Comparison of ENCODE assay signal across 1 cellular context in the genomic region with DNA sequence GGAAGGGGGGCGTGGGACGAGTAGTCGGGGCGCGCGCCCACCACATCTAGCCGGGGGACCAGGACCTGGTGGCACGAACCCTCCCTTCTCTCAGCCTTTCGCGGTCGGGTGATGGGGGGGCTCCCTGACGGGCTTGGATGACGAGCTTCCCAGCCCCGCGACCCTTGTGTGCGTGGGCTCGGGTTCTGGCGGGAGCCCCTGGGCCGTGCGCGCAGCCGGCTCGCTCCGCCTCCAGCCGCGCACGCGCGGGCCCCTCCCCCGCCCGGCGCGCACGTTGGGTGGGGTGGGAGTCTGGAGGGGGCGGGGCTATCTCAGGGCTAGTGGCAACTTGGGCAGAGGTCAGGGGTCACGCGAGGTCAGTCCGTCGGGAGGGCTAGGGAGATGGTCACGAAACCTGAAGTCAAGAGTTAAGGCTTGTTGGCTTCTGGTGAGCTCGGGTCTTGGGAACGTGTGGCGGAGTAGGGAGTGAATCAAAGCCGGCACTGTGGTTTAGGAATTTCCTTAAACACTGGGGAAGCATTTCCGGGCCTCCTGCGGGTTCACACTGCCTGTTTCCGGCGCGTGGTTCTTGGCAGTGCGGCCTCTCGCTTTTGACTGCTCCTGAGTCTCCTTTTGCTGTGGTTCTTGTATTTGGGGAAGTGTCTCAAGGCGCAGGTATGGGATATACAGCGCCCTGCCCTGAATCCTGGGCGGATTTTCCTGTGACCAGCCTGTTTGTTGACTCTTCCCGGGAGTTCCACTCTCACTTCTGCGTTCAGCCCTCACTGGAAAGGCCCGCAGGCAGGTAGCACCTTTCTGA.
TF ChIP-seq lines count a peak whose summit lies in the region.

TSS of gene SRCAP (plus strand) at position 356 of the 799 bp plus-strand sequence. CDS start 1,654 bp downstream, outside the sequence.

TF ChIP-seq in HepG2, 621 proteins besides CTCF, POLR2A, EP300 and RAD21 (continued from another document and continues in another):
- TF ChIP-seq REST (IDR thresholded peaks at IDR 0.05; ENCODE audit: borderline replicate concordance in 1 of 2, low read depth in 1 of 2, low read length in 2 of 2): peak in 1 of 2 experiments; percentile 20; a peak in 1 of 4 replicates
- no peak for TF ChIP-seq ZNF879 (CRISPR knock-in tag; IDR thresholded peaks at IDR 0.05)
- no peak; the same call in 1 of the 2 replicates for TF ChIP-seq ZMYM3 (CRISPR knock-in tag; IDR thresholded peaks at IDR 0.05)
- peak; percentile 88 for TF ChIP-seq KAT8 (CRISPR knock-in tag; IDR thresholded peaks at IDR 0.05)
- TF ChIP-seq MAZ (IDR thresholded peaks at IDR 0.05; ENCODE audit: borderline replicate concordance, low read depth, low read length): peak; percentile 76
- TF ChIP-seq MAZ (CRISPR knock-in tag; IDR thresholded peaks at IDR 0.05; ENCODE audit: low read depth): no peak; the same call in 1 of the 2 replicates
- no peak for TF ChIP-seq IKZF4 (CRISPR knock-in tag; IDR thresholded peaks at IDR 0.05; ENCODE audit: borderline replicate concordance, low read depth, not compliant biosample characterization)
- TF ChIP-seq, protein P1, sequence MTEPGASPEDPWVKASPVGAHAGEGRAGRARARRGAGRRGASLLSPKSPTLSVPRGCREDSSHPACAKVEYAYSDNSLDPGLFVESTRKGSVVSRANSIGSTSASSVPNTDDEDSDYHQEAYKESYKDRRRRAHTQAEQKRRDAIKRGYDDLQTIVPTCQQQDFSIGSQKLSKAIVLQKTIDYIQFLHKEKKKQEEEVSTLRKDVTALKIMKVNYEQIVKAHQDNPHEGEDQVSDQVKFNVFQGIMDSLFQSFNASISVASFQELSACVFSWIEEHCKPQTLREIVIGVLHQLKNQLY (CRISPR knock-in tag; IDR thresholded peaks at IDR 0.05): no peak
- TF ChIP-seq RARG (CRISPR knock-in tag; IDR thresholded peaks at IDR 0.05; ENCODE audit: low read depth): no peak
- no peak for TF ChIP-seq ZNF7 (CRISPR knock-in tag; IDR thresholded peaks at IDR 0.05)
- no peak for TF ChIP-seq SMARCC2 (IDR thresholded peaks at IDR 0.05)
- peak; percentile 19 for TF ChIP-seq YEATS4 (CRISPR knock-in tag; IDR thresholded peaks at IDR 0.05; ENCODE audit: borderline replicate concordance)
- 0 out of 2 replicates have a peak, but pooled peaks have one; percentile 62 for TF ChIP-seq MEIS1 (CRISPR knock-in tag; IDR thresholded peaks at IDR 0.05; ENCODE audit: borderline replicate concordance)
- no peak for TF ChIP-seq CENPT (CRISPR knock-in tag; IDR thresholded peaks at IDR 0.05; ENCODE audit: low read depth)
- TF ChIP-seq FOXJ3 (CRISPR knock-in tag; IDR thresholded peaks at IDR 0.05; ENCODE audit: borderline replicate concordance): no peak
- TF ChIP-seq ZNF883 (CRISPR knock-in tag; IDR thresholded peaks at IDR 0.05; ENCODE audit: not compliant biosample characterization): peak; percentile 89
- peak; percentile 46; the same call in 1 of the 2 replicates for TF ChIP-seq TGIF2 (CRISPR knock-in tag; IDR thresholded peaks at IDR 0.05)
- no peak; the same call in 1 of the 2 replicates for TF ChIP-seq MED1 (CRISPR knock-in tag; IDR thresholded peaks at IDR 0.05)
- TF ChIP-seq POLR2AphosphoS2 (IDR thresholded peaks at IDR 0.05; ENCODE audit: low read depth, low read length): peak; percentile 76; the same call in 1 of the 2 replicates
- no peak for TF ChIP-seq MAFF (IDR thresholded peaks at IDR 0.05; ENCODE audit: low read depth, low read length)
- peak; percentile 46 for TF ChIP-seq PHF8 (CRISPR knock-in tag; IDR thresholded peaks at IDR 0.05)
- peak; percentile 75 for TF ChIP-seq ASH2L (IDR thresholded peaks at IDR 0.05; ENCODE audit: insufficient read length, low read depth, low read length)
- no peak for TF ChIP-seq AKAP8 (CRISPR knock-in tag; IDR thresholded peaks at IDR 0.05)
- 0 out of 2 replicates have a peak, but pooled peaks have one; percentile 48 for TF ChIP-seq MED13 (CRISPR knock-in tag; IDR thresholded peaks at IDR 0.05)
- peak; percentile 80; the same call in 1 of the 2 replicates for TF ChIP-seq HDAC1 (CRISPR knock-in tag; IDR thresholded peaks at IDR 0.05)
- no peak for TF ChIP-seq RBM39 (IDR thresholded peaks at IDR 0.05; ENCODE audit: low read depth, low read length, poor library complexity, severe bottlenecking)
- TF ChIP-seq, protein P2, sequence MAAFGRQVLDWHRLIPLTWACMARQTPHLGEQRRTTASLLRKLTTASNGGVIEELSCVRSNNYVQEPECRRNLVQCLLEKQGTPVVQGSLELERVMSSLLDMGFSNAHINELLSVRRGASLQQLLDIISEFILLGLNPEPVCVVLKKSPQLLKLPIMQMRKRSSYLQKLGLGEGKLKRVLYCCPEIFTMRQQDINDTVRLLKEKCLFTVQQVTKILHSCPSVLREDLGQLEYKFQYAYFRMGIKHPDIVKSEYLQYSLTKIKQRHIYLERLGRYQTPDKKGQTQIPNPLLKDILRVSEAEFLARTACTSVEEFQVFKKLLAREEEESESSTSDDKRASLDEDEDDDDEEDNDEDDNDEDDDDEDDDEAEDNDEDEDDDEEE (CRISPR knock-in tag; IDR thresholded peaks at IDR 0.05): no peak; the same call in 1 of the 2 replicates
- TF ChIP-seq CCDC6 (CRISPR knock-in tag; IDR thresholded peaks at IDR 0.05): peak; percentile 70; the same call in 1 of the 2 replicates
- no peak for TF ChIP-seq ZNF512B (CRISPR knock-in tag; IDR thresholded peaks at IDR 0.05; ENCODE audit: borderline replicate concordance)
- TF ChIP-seq ZNF616 (CRISPR knock-in tag; IDR thresholded peaks at IDR 0.05; ENCODE audit: low read depth): peak; percentile 26; the same call in 1 of the 2 replicates
- TF ChIP-seq POLR2G (IDR thresholded peaks at IDR 0.05; ENCODE audit: low read depth, low read length): no peak
- no peak for TF ChIP-seq ZMYM4 (CRISPR knock-in tag; IDR thresholded peaks at IDR 0.05)
- 0 out of 2 replicates have a peak, but pooled peaks have one; percentile 55 for TF ChIP-seq ZFP37 (CRISPR knock-in tag; IDR thresholded peaks at IDR 0.05; ENCODE audit: borderline replicate concordance)
- TF ChIP-seq, protein P3, sequence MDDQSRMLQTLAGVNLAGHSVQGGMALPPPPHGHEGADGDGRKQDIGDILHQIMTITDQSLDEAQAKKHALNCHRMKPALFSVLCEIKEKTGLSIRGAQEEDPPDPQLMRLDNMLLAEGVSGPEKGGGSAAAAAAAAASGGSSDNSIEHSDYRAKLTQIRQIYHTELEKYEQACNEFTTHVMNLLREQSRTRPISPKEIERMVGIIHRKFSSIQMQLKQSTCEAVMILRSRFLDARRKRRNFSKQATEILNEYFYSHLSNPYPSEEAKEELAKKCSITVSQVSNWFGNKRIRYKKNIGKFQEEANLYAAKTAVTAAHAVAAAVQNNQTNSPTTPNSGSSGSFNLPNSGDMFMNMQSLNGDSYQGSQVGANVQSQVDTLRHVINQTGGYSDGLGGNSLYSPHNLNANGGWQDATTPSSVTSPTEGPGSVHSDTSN (CRISPR knock-in tag; IDR thresholded peaks at IDR 0.05; ENCODE audit: borderline replicate concordance): no peak
- no peak for TF ChIP-seq TBX3 (IDR thresholded peaks at IDR 0.05; ENCODE audit: borderline replicate concordance)
- TF ChIP-seq ERF (CRISPR knock-in tag; IDR thresholded peaks at IDR 0.05): 0 out of 2 replicates have a peak, but pooled peaks have one; percentile 37
- TF ChIP-seq ZBTB49 (CRISPR knock-in tag; IDR thresholded peaks at IDR 0.05; ENCODE audit: borderline replicate concordance): no peak; the same call in 1 of the 2 replicates
- no peak for TF ChIP-seq PHF5A (CRISPR knock-in tag; IDR thresholded peaks at IDR 0.05; ENCODE audit: low read depth, unreplicated experiment)
- TF ChIP-seq GZF1 (CRISPR knock-in tag; IDR thresholded peaks at IDR 0.05): 0 out of 2 replicates have a peak, but pooled peaks have one; percentile 4
- no peak; the same call in 1 of the 2 replicates for TF ChIP-seq ZBTB8A (CRISPR knock-in tag; IDR thresholded peaks at IDR 0.05; ENCODE audit: borderline replicate concordance, low read depth)
- peak; percentile 32 for TF ChIP-seq PTBP1 (IDR thresholded peaks at IDR 0.05; ENCODE audit: low read depth, low read length, poor library complexity, severe bottlenecking)
- TF ChIP-seq ZNF160 (CRISPR knock-in tag; IDR thresholded peaks at IDR 0.05): no peak; the same call in 1 of the 2 replicates
- TF ChIP-seq RFX1 (IDR thresholded peaks at IDR 0.05): no peak; the same call in 1 of the 2 replicates
- no peak; the same call in 1 of the 2 replicates for TF ChIP-seq ZNF253 (CRISPR knock-in tag; IDR thresholded peaks at IDR 0.05; ENCODE audit: borderline replicate concordance)
- TF ChIP-seq KLF16 (CRISPR knock-in tag; IDR thresholded peaks at IDR 0.05): no peak; a peak in 2 of 4 replicates
- TF ChIP-seq ZFP36 (IDR thresholded peaks at IDR 0.05; ENCODE audit: borderline replicate concordance, low read depth, low read length, partially characterized antibody): no peak
- TF ChIP-seq, protein P4, sequence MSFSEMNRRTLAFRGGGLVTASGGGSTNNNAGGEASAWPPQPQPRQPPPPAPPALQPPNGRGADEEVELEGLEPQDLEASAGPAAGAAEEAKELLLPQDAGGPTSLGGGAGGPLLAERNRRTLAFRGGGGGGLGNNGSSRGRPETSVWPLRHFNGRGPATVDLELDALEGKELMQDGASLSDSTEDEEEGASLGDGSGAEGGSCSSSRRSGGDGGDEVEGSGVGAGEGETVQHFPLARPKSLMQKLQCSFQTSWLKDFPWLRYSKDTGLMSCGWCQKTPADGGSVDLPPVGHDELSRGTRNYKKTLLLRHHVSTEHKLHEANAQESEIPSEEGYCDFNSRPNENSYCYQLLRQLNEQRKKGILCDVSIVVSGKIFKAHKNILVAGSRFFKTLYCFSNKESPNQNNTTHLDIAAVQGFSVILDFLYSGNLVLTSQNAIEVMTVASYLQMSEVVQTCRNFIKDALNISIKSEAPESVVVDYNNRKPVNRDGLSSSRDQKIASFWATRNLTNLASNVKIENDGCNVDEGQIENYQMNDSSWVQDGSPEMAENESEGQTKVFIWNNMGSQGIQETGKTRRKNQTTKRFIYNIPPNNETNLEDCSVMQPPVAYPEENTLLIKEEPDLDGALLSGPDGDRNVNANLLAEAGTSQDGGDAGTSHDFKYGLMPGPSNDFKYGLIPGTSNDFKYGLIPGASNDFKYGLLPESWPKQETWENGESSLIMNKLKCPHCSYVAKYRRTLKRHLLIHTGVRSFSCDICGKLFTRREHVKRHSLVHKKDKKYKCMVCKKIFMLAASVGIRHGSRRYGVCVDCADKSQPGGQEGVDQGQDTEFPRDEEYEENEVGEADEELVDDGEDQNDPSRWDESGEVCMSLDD (CRISPR knock-in tag; IDR thresholded peaks at IDR 0.05; ENCODE audit: borderline replicate concordance): no peak
- TF ChIP-seq ZNF644 (CRISPR knock-in tag; IDR thresholded peaks at IDR 0.05; ENCODE audit: low read depth): no peak
- TF ChIP-seq ATAD3A (CRISPR knock-in tag; IDR thresholded peaks at IDR 0.05): no peak
